In the genomic region with DNA sequence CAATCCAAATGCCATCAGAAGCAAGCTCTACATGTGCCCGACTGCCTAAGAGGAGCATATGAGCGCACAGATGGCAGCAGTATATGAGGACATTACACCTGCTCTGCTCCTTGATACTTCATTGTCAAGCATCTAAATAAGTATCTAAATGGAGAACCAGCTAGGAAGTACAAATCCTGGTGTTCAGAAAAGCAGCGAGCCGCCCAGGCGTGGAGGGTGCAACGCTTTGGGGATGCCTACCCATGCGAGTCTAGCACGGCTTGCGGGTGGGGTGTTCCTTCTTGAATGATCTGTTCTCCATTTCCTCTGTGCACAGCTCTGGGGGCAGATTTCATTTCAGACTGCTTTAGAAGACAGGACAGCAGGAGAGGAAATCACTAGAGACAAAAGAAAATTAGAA, we compare ENCODE assay signal across 18 cellular contexts.
DNase-seq lines count a peak whose midpoint lies in the region; ATAC-seq and TF ChIP-seq lines count a peak whose summit lies in the region.
"Had no signal": no experiment of that assay in that cellular context is flagged by ENCODE, and none has a peak within 500 bp of the region (broad histone marks: within the 10 kb centered on the region; RNA-seq: fewer than 3 reads in every experiment).

No MANE protein-coding gene starts in this region.

- H3K4me2 ChIP-seq in GM23338, result no peak overlapping the region

- no peak overlapping the region for H3K27ac ChIP-seq in GM23338 (ENCODE audit: low read depth)
- H3K27ac ChIP-seq: GM23248, RWPE1, SJSA1 had no signal

- TF ChIP-seq CTCF in GM23338 (conservative IDR thresholded peaks at IDR 0.05; ENCODE audit: low read depth in 2 of 2), result no peak

- no peaks in the 10 kb centered on the region for H3F3A ChIP-seq in GM23338 (replicated peaks; ENCODE audit: low read depth)

- H3K4me3 ChIP-seq in GM23338, result no peak overlapping the region
- H3K4me3 ChIP-seq: GM23248, SJSA1 had no signal

- H3K9me2 ChIP-seq in GM23338 (ENCODE audit: insufficient read depth), result no peaks in the 10 kb centered on the region; the same call in 1 of the 2 replicates

- peaks cover 22% of the 10 kb centered on the region for H3K4me1 Mint-ChIP-seq in activated T-cell treated with anti-CD3 and anti-CD28 coated beads, Interleukin-2, amount 50 U/mL, for 24 hours (ENCODE audit: low read depth)
- no peaks in the 10 kb centered on the region for H3K4me1 Mint-ChIP-seq in GM23338

- H4K20me1 ChIP-seq in GM23338 (replicated peaks; ENCODE audit: insufficient read depth), result no peaks in the 10 kb centered on the region

- H3K9me3 Mint-ChIP-seq in activated T-cell treated with anti-CD3 and anti-CD28 coated beads, Interleukin-2, amount 50 U/mL, for 24 hours, result peaks cover 17% of the 10 kb centered on the region
- H3K9me3 Mint-ChIP-seq in GM23338, result no peaks in the 10 kb centered on the region

- no peak overlapping the region for H3K27ac Mint-ChIP-seq in activated T-cell treated with anti-CD3 and anti-CD28 coated beads, Interleukin-2, amount 50 U/mL, for 24 hours
- no peak overlapping the region for H3K27ac Mint-ChIP-seq in GM23338
- H3K27ac Mint-ChIP-seq: CD4-positive, alpha-beta T cell; T-cell had no signal

- H3K4me3 Mint-ChIP-seq in activated T-cell treated with anti-CD3 and anti-CD28 coated beads, Interleukin-2, amount 50 U/mL, for 24 hours, result no peak overlapping the region
- H3K4me3 Mint-ChIP-seq in GM23338, result no peak overlapping the region
- H3K4me3 Mint-ChIP-seq: CD4-positive, alpha-beta T cell; T-cell had no signal

- no peaks in the 10 kb centered on the region for H3K36me3 ChIP-seq in GM23338 (ENCODE audit: insufficient read depth)
- H3K36me3 ChIP-seq: SJSA1 had no signal

- peak; percentile 29 for DNase-seq in activated T-cell treated with anti-CD3 and anti-CD28 coated beads, Interleukin-2, amount 50 U/mL, for 24 hours
- no peak for DNase-seq in activated T-cell treated with anti-CD3 and anti-CD28 coated beads, Interleukin-2, amount 50 U/mL, for 48 hours
- DNase-seq in ecto neural progenitor cell (ENCODE audit: low spot score) (peak; percentile 35), superior temporal gyrus (ENCODE audit: extremely low spot score) (peak; percentile 9), NCI-H187 treated with DMSO at 0.1 percent for 48 hours (lab: John Stamatoyannopoulos, UW) (no peak), GM23338 (ENCODE audit: low spot score) (no peak)
- DNase-seq: CD4-positive, alpha-beta T cell; DND-41; GM23248; KBM-7; NCI-H1092; NCI-H1694; OCI-M1; T-cell had no signal

- ATAC-seq in HG03571 (IDR thresholded peaks at IDR 0.05; ENCODE audit: unreplicated experiment) (peak; percentile 45), HG03354 (IDR thresholded peaks at IDR 0.05; ENCODE audit: poor library complexity, severe bottlenecking, unreplicated experiment) (no peak), GM23338 (no peak)
- ATAC-seq: T-cell had no signal

- H3K27me3 Mint-ChIP-seq in activated T-cell treated with anti-CD3 and anti-CD28 coated beads, Interleukin-2, amount 50 U/mL, for 24 hours, result peaks cover 75% of the 10 kb centered on the region
- no peaks in the 10 kb centered on the region for H3K27me3 Mint-ChIP-seq in GM23338 (ENCODE audit: insufficient read depth, low read depth, poor library complexity)

- H3K27me3 ChIP-seq in GM23338 (ENCODE audit: insufficient read depth), result no peaks in the 10 kb centered on the region

- no peak overlapping the region for H2AFZ ChIP-seq in GM23338
- H2AFZ ChIP-seq: GM23248 had no signal

- H3K4me1 ChIP-seq in GM23338 (ENCODE audit: insufficient read depth), result no peaks in the 10 kb centered on the region
- H3K4me1 ChIP-seq: SJSA1 had no signal

- H3K79me2 ChIP-seq in GM23338 (replicated peaks; ENCODE audit: insufficient read depth), result no peaks in the 10 kb centered on the region

- H3K36me3 Mint-ChIP-seq in activated T-cell treated with anti-CD3 and anti-CD28 coated beads, Interleukin-2, amount 50 U/mL, for 24 hours (ENCODE audit: low read depth), result no peaks in the 10 kb centered on the region
- no peaks in the 10 kb centered on the region for H3K36me3 Mint-ChIP-seq in GM23338 (ENCODE audit: low read depth)

TF ChIP-seq in GM23338, 12 proteins besides CTCF, POLR2A, EP300 and RAD21 (continues in another document):
- TF ChIP-seq ZNF114 (CRISPR knock-in tag; IDR thresholded peaks at IDR 0.05), result no peak
- TF ChIP-seq CREB1 (CRISPR knock-in tag; IDR thresholded peaks at IDR 0.05; ENCODE audit: low read depth), result no peak
- TF ChIP-seq, protein P1, sequence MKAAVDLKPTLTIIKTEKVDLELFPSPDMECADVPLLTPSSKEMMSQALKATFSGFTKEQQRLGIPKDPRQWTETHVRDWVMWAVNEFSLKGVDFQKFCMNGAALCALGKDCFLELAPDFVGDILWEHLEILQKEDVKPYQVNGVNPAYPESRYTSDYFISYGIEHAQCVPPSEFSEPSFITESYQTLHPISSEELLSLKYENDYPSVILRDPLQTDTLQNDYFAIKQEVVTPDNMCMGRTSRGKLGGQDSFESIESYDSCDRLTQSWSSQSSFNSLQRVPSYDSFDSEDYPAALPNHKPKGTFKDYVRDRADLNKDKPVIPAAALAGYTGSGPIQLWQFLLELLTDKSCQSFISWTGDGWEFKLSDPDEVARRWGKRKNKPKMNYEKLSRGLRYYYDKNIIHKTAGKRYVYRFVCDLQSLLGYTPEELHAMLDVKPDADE (IDR thresholded peaks at IDR 0.05), result no peak
- TF ChIP-seq EZH2 (IDR thresholded peaks at IDR 0.05; ENCODE audit: low read depth, unreplicated experiment), result no peak
- no peak for TF ChIP-seq ZNF331 (CRISPR knock-in tag; IDR thresholded peaks at IDR 0.05; ENCODE audit: low read depth)
- TF ChIP-seq EZH2phosphoT487 (IDR thresholded peaks at IDR 0.05; ENCODE audit: unreplicated experiment), result no peak
- TF ChIP-seq, protein P2, sequence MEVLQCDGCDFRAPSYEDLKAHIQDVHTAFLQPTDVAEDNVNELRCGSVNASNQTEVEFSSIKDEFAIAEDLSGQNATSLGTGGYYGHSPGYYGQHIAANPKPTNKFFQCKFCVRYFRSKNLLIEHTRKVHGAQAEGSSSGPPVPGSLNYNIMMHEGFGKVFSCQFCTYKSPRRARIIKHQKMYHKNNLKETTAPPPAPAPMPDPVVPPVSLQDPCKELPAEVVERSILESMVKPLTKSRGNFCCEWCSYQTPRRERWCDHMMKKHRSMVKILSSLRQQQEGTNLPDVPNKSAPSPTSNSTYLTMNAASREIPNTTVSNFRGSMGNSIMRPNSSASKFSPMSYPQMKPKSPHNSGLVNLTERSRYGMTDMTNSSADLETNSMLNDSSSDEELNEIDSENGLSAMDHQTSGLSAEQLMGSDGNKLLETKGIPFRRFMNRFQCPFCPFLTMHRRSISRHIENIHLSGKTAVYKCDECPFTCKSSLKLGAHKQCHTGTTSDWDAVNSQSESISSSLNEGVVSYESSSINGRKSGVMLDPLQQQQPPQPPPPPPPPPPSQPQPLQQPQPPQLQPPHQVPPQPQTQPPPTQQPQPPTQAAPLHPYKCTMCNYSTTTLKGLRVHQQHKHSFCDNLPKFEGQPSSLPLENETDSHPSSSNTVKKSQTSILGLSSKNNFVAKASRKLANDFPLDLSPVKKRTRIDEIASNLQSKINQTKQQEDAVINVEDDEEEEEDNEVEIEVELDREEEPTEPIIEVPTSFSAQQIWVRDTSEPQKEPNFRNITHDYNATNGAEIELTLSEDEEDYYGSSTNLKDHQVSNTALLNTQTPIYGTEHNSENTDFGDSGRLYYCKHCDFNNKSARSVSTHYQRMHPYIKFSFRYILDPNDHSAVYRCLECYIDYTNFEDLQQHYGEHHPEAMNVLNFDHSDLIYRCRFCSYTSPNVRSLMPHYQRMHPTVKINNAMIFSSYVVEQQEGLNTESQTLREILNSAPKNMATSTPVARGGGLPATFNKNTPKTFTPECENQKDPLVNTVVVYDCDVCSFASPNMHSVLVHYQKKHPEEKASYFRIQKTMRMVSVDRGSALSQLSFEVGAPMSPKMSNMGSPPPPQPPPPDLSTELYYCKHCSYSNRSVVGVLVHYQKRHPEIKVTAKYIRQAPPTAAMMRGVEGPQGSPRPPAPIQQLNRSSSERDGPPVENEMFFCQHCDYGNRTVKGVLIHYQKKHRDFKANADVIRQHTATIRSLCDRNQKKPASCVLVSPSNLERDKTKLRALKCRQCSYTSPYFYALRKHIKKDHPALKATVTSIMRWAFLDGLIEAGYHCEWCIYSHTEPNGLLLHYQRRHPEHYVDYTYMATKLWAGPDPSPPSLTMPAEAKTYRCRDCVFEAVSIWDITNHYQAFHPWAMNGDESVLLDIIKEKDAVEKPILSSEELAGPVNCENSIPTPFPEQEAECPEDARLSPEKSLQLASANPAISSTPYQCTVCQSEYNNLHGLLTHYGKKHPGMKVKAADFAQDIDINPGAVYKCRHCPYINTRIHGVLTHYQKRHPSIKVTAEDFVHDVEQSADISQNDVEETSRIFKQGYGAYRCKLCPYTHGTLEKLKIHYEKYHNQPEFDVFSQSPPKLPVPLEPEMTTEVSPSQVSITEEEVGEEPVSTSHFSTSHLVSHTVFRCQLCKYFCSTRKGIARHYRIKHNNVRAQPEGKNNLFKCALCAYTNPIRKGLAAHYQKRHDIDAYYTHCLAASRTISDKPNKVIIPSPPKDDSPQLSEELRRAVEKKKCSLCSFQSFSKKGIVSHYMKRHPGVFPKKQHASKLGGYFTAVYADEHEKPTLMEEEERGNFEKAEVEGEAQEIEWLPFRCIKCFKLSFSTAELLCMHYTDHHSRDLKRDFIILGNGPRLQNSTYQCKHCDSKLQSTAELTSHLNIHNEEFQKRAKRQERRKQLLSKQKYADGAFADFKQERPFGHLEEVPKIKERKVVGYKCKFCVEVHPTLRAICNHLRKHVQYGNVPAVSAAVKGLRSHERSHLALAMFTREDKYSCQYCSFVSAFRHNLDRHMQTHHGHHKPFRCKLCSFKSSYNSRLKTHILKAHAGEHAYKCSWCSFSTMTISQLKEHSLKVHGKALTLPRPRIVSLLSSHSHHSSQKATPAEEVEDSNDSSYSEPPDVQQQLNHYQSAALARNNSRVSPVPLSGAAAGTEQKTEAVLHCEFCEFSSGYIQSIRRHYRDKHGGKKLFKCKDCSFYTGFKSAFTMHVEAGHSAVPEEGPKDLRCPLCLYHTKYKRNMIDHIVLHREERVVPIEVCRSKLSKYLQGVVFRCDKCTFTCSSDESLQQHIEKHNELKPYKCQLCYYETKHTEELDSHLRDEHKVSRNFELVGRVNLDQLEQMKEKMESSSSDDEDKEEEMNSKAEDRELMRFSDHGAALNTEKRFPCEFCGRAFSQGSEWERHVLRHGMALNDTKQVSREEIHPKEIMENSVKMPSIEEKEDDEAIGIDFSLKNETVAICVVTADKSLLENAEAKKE (CRISPR knock-in tag; IDR thresholded peaks at IDR 0.05), result no peak
- TF ChIP-seq POLR2AphosphoS5 (IDR thresholded peaks at IDR 0.05; ENCODE audit: low read depth), result no peak

Comparison
In these comparisons a context has a peak if more than half of its experiments do, and no peak if none do; other contexts are left out.
1. DNase-seq: peak in activated T-cell treated with anti-CD3 and anti-CD28 coated beads, Interleukin-2, amount 50 U/mL, for 24 hours (single experiment), ecto neural progenitor cell (single experiment) and superior temporal gyrus (single experiment); none in activated T-cell treated with anti-CD3 and anti-CD28 coated beads, Interleukin-2, amount 50 U/mL, for 48 hours (0 of 2), NCI-H187 treated with DMSO at 0.1 percent for 48 hours (single experiment) and GM23338 (single experiment).